1 cellular context compared by ENCODE assay signal in the genomic region with DNA sequence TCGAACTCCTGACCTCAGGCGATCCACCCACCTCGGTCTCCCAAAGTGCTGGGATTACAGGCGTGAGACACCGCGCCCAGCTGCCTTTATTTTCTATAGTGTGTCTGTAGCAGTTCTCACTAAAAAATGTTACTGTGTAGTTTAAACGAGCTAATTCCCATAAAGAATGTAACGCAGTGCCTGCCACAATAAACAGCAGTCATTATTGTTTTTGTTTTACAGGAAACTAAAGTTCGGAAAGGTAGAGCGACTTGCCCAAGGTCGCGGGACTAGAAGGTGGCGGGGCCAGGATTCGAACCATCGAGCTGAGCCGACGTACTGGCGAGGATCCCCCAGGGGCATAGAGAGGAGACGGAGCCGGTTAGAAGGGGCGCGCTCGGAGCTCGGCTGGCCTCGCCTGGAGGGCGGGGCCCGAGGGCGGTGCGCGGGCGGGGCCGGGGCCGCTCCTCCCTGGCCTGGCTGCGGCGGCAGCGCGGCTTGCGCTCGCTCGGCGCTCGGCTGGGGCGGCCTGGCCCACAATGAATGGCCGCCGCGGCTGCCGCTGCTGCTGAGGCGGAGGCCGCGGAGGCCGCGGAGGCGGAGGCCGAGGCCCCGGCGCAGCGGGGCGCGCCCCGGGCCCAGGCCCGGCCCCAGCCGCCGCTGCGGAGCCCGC.
TF ChIP-seq lines count a peak whose summit lies in the region.

A gene (plus strand): TSS at position 493 of the 652 bp plus-strand sequence. CDS start 16,944 bp downstream, outside the sequence.

TF ChIP-seq in K562, 482 proteins besides CTCF, POLR2A, EP300 and RAD21 (continues in another document):
- TF ChIP-seq, protein P1, sequence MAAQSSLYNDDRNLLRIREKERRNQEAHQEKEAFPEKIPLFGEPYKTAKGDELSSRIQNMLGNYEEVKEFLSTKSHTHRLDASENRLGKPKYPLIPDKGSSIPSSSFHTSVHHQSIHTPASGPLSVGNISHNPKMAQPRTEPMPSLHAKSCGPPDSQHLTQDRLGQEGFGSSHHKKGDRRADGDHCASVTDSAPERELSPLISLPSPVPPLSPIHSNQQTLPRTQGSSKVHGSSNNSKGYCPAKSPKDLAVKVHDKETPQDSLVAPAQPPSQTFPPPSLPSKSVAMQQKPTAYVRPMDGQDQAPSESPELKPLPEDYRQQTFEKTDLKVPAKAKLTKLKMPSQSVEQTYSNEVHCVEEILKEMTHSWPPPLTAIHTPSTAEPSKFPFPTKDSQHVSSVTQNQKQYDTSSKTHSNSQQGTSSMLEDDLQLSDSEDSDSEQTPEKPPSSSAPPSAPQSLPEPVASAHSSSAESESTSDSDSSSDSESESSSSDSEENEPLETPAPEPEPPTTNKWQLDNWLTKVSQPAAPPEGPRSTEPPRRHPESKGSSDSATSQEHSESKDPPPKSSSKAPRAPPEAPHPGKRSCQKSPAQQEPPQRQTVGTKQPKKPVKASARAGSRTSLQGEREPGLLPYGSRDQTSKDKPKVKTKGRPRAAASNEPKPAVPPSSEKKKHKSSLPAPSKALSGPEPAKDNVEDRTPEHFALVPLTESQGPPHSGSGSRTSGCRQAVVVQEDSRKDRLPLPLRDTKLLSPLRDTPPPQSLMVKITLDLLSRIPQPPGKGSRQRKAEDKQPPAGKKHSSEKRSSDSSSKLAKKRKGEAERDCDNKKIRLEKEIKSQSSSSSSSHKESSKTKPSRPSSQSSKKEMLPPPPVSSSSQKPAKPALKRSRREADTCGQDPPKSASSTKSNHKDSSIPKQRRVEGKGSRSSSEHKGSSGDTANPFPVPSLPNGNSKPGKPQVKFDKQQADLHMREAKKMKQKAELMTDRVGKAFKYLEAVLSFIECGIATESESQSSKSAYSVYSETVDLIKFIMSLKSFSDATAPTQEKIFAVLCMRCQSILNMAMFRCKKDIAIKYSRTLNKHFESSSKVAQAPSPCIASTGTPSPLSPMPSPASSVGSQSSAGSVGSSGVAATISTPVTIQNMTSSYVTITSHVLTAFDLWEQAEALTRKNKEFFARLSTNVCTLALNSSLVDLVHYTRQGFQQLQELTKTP (IDR thresholded peaks at IDR 0.05; ENCODE audit: low read depth in 1 of 2, partially characterized antibody in 2 of 2): peak; percentile 49 to 56
- TF ChIP-seq HNRNPK (IDR thresholded peaks at IDR 0.05; ENCODE audit: low read depth, low read length, poor library complexity, severe bottlenecking): no peak
- peak; percentile 77 for TF ChIP-seq ESRRA (IDR thresholded peaks at IDR 0.05; ENCODE audit: borderline replicate concordance, low read depth)
- TF ChIP-seq NFE2 (IDR thresholded peaks at IDR 0.05; ENCODE audit: low read depth): no peak
- TF ChIP-seq HCFC1 (IDR thresholded peaks at IDR 0.05; ENCODE audit: low read depth, low read length): peak; percentile 64
- TF ChIP-seq KAT2B (IDR thresholded peaks at IDR 0.05; ENCODE audit: low read depth, low read length): no peak
- peak; percentile 62; the same call in 1 of the 2 replicates for TF ChIP-seq ZNF764 (CRISPR knock-in tag; IDR thresholded peaks at IDR 0.05; ENCODE audit: low read depth)
- TF ChIP-seq, protein P2, sequence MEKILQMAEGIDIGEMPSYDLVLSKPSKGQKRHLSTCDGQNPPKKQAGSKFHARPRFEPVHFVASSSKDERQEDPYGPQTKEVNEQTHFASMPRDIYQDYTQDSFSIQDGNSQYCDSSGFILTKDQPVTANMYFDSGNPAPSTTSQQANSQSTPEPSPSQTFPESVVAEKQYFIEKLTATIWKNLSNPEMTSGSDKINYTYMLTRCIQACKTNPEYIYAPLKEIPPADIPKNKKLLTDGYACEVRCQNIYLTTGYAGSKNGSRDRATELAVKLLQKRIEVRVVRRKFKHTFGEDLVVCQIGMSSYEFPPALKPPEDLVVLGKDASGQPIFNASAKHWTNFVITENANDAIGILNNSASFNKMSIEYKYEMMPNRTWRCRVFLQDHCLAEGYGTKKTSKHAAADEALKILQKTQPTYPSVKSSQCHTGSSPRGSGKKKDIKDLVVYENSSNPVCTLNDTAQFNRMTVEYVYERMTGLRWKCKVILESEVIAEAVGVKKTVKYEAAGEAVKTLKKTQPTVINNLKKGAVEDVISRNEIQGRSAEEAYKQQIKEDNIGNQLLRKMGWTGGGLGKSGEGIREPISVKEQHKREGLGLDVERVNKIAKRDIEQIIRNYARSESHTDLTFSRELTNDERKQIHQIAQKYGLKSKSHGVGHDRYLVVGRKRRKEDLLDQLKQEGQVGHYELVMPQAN (IDR thresholded peaks at IDR 0.05; ENCODE audit: borderline replicate concordance): no peak
- TF ChIP-seq WHSC1 (IDR thresholded peaks at IDR 0.05; ENCODE audit: low read length): no peak
- no peak for TF ChIP-seq SMAD2 (IDR thresholded peaks at IDR 0.05; ENCODE audit: low read depth, low read length)
- TF ChIP-seq ZNF197 (CRISPR knock-in tag; IDR thresholded peaks at IDR 0.05; ENCODE audit: low read depth): no peak
- no peak for TF ChIP-seq ZNF282 (CRISPR knock-in tag; IDR thresholded peaks at IDR 0.05)
- peak; percentile 35; the same call in 1 of the 2 replicates for TF ChIP-seq DPF2 (IDR thresholded peaks at IDR 0.05)
- TF ChIP-seq RBM25 (IDR thresholded peaks at IDR 0.05; ENCODE audit: low read depth, low read length, severe bottlenecking): peak; percentile 34
- no peak for TF ChIP-seq NCOA2 (IDR thresholded peaks at IDR 0.05; ENCODE audit: partially characterized antibody in 2 of 2)
- TF ChIP-seq, protein P3, sequence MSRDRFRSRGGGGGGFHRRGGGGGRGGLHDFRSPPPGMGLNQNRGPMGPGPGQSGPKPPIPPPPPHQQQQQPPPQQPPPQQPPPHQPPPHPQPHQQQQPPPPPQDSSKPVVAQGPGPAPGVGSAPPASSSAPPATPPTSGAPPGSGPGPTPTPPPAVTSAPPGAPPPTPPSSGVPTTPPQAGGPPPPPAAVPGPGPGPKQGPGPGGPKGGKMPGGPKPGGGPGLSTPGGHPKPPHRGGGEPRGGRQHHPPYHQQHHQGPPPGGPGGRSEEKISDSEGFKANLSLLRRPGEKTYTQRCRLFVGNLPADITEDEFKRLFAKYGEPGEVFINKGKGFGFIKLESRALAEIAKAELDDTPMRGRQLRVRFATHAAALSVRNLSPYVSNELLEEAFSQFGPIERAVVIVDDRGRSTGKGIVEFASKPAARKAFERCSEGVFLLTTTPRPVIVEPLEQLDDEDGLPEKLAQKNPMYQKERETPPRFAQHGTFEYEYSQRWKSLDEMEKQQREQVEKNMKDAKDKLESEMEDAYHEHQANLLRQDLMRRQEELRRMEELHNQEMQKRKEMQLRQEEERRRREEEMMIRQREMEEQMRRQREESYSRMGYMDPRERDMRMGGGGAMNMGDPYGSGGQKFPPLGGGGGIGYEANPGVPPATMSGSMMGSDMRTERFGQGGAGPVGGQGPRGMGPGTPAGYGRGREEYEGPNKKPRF (IDR thresholded peaks at IDR 0.05; ENCODE audit: low read depth, low read length): no peak
- TF ChIP-seq ARNT (IDR thresholded peaks at IDR 0.05): 0 out of 4 replicates have a peak, but pooled peaks of 1 of the 2 experiments have one; percentile 37
- peak; percentile 37; the same call in 1 of the 2 replicates for TF ChIP-seq EGR1 (conservative IDR thresholded peaks at IDR 0.05)
- TF ChIP-seq TCFL5 (CRISPR knock-in tag; conservative IDR thresholded peaks at IDR 0.05): no peak
- no peak for TF ChIP-seq PHF8 (IDR thresholded peaks at IDR 0.05; ENCODE audit: borderline replicate concordance, low read length)
- no peak for TF ChIP-seq ZNF224 (CRISPR knock-in tag; IDR thresholded peaks at IDR 0.05)
- TF ChIP-seq ADNP (tag; IDR thresholded peaks at IDR 0.05): peak; percentile 62
- TF ChIP-seq XRCC5 (IDR thresholded peaks at IDR 0.05; ENCODE audit: low read depth, low read length): peak; percentile 96
- TF ChIP-seq CHD4 (IDR thresholded peaks at IDR 0.05; ENCODE audit: insufficient read depth, insufficient replicate concordance, low read depth, low read length, poor library complexity, severe bottlenecking): peak; percentile 41
- no peak for TF ChIP-seq TCF3 (CRISPR knock-in tag; IDR thresholded peaks at IDR 0.05)
- TF ChIP-seq ZKSCAN8 (CRISPR knock-in tag; IDR thresholded peaks at IDR 0.05): 0 out of 2 replicates have a peak, but pooled peaks have one; percentile 26
- TF ChIP-seq, protein P4, sequence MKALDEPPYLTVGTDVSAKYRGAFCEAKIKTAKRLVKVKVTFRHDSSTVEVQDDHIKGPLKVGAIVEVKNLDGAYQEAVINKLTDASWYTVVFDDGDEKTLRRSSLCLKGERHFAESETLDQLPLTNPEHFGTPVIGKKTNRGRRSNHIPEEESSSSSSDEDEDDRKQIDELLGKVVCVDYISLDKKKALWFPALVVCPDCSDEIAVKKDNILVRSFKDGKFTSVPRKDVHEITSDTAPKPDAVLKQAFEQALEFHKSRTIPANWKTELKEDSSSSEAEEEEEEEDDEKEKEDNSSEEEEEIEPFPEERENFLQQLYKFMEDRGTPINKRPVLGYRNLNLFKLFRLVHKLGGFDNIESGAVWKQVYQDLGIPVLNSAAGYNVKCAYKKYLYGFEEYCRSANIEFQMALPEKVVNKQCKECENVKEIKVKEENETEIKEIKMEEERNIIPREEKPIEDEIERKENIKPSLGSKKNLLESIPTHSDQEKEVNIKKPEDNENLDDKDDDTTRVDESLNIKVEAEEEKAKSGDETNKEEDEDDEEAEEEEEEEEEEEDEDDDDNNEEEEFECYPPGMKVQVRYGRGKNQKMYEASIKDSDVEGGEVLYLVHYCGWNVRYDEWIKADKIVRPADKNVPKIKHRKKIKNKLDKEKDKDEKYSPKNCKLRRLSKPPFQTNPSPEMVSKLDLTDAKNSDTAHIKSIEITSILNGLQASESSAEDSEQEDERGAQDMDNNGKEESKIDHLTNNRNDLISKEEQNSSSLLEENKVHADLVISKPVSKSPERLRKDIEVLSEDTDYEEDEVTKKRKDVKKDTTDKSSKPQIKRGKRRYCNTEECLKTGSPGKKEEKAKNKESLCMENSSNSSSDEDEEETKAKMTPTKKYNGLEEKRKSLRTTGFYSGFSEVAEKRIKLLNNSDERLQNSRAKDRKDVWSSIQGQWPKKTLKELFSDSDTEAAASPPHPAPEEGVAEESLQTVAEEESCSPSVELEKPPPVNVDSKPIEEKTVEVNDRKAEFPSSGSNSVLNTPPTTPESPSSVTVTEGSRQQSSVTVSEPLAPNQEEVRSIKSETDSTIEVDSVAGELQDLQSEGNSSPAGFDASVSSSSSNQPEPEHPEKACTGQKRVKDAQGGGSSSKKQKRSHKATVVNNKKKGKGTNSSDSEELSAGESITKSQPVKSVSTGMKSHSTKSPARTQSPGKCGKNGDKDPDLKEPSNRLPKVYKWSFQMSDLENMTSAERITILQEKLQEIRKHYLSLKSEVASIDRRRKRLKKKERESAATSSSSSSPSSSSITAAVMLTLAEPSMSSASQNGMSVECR (CRISPR knock-in tag; IDR thresholded peaks at IDR 0.05): 0 out of 2 replicates have a peak, but pooled peaks have one; percentile 18
- TF ChIP-seq ATF7 (IDR thresholded peaks at IDR 0.05): peak; percentile 37; the same call in 1 of the 2 replicates
- TF ChIP-seq, protein P5, sequence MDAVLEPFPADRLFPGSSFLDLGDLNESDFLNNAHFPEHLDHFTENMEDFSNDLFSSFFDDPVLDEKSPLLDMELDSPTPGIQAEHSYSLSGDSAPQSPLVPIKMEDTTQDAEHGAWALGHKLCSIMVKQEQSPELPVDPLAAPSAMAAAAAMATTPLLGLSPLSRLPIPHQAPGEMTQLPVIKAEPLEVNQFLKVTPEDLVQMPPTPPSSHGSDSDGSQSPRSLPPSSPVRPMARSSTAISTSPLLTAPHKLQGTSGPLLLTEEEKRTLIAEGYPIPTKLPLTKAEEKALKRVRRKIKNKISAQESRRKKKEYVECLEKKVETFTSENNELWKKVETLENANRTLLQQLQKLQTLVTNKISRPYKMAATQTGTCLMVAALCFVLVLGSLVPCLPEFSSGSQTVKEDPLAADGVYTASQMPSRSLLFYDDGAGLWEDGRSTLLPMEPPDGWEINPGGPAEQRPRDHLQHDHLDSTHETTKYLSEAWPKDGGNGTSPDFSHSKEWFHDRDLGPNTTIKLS (IDR thresholded peaks at IDR 0.05; ENCODE audit: borderline replicate concordance, low read depth): no peak
- TF ChIP-seq COPS2 (conservative IDR thresholded peaks at IDR 0.05): no peak
- TF ChIP-seq, protein P6, sequence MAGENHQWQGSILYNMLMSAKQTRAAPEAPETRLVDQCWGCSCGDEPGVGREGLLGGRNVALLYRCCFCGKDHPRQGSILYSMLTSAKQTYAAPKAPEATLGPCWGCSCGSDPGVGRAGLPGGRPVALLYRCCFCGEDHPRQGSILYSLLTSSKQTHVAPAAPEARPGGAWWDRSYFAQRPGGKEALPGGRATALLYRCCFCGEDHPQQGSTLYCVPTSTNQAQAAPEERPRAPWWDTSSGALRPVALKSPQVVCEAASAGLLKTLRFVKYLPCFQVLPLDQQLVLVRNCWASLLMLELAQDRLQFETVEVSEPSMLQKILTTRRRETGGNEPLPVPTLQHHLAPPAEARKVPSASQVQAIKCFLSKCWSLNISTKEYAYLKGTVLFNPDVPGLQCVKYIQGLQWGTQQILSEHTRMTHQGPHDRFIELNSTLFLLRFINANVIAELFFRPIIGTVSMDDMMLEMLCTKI (IDR thresholded peaks at IDR 0.05; ENCODE audit: partially characterized antibody): no peak
- TF ChIP-seq, protein P7, sequence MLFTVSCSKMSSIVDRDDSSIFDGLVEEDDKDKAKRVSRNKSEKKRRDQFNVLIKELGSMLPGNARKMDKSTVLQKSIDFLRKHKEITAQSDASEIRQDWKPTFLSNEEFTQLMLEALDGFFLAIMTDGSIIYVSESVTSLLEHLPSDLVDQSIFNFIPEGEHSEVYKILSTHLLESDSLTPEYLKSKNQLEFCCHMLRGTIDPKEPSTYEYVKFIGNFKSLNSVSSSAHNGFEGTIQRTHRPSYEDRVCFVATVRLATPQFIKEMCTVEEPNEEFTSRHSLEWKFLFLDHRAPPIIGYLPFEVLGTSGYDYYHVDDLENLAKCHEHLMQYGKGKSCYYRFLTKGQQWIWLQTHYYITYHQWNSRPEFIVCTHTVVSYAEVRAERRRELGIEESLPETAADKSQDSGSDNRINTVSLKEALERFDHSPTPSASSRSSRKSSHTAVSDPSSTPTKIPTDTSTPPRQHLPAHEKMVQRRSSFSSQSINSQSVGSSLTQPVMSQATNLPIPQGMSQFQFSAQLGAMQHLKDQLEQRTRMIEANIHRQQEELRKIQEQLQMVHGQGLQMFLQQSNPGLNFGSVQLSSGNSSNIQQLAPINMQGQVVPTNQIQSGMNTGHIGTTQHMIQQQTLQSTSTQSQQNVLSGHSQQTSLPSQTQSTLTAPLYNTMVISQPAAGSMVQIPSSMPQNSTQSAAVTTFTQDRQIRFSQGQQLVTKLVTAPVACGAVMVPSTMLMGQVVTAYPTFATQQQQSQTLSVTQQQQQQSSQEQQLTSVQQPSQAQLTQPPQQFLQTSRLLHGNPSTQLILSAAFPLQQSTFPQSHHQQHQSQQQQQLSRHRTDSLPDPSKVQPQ (CRISPR knock-in tag; IDR thresholded peaks at IDR 0.05; ENCODE audit: borderline replicate concordance): no peak
- TF ChIP-seq ZNF217 (CRISPR knock-in tag; IDR thresholded peaks at IDR 0.05): no peak
- peak; percentile 26; the same call in 1 of the 2 replicates for TF ChIP-seq FOSL1 (tag; conservative IDR thresholded peaks at IDR 0.05)
- TF ChIP-seq KDM2B (CRISPR knock-in tag; IDR thresholded peaks at IDR 0.05): no peak
- no peak for TF ChIP-seq CREB1 (IDR thresholded peaks at IDR 0.05)
- no peak for TF ChIP-seq CREB1 (CRISPR knock-in tag; IDR thresholded peaks at IDR 0.05)
- peak; percentile 64 for TF ChIP-seq CCNT2 (IDR thresholded peaks at IDR 0.05; ENCODE audit: borderline replicate concordance, extremely low read depth, insufficient read length, low read depth, low read length)
